In the genomic region with DNA sequence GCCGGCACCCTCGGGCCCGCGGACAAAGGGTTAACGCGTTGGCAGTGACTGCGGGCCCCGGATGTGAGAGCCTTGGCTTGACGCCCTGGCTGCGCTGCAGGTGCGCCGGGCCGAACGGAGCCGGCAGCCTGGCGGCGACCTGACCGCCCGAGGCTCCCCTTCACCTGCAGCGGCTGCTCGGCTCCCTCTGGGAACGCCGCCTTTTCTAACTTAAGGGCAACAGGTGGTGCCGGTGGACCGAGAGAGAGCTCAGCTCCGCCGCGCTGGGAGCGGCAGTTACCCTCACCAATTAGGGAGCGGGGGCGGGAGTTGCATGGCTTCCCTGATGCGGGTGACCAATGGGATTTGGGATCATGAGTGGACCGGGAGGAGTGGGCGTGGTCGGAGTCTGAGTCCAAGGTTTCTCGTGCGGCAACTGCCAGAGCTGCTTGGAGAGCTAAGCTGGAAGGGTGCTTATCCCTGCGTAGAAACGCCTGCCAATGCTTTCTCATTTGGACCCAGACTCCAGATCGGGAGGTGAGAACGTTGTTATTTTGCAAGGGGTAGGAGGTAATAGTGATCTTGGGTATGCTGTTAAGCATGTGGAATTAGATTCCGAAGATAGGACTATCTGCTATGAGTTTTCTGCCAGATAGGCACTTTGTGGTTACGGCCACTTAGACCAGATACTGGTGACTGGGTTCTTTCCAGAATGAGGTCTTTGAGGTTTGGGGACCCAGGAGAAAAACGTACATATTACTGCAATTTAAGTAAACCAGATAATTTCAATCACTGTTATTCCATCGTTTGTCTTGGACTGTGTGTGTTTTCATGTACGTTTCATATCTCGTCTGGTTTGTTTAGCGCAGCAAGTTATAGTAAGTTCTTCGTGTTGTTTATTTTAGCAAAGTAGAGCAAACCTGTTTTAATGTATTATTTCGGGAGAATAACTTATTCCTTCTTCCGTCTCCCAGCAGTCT, we compare ENCODE assay signal across 1 cellular context.
TF ChIP-seq lines count a peak whose summit lies in the region.

A gene with protein sequence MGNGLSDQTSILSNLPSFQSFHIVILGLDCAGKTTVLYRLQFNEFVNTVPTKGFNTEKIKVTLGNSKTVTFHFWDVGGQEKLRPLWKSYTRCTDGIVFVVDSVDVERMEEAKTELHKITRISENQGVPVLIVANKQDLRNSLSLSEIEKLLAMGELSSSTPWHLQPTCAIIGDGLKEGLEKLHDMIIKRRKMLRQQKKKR (plus strand): TSS at position 421 of the 959 bp plus-strand sequence. CDS start 622 bp downstream, outside the sequence.

TF ChIP-seq in GM12878, 131 proteins besides CTCF, POLR2A, EP300 and RAD21 (continued from another document):
- TF ChIP-seq, protein P1, sequence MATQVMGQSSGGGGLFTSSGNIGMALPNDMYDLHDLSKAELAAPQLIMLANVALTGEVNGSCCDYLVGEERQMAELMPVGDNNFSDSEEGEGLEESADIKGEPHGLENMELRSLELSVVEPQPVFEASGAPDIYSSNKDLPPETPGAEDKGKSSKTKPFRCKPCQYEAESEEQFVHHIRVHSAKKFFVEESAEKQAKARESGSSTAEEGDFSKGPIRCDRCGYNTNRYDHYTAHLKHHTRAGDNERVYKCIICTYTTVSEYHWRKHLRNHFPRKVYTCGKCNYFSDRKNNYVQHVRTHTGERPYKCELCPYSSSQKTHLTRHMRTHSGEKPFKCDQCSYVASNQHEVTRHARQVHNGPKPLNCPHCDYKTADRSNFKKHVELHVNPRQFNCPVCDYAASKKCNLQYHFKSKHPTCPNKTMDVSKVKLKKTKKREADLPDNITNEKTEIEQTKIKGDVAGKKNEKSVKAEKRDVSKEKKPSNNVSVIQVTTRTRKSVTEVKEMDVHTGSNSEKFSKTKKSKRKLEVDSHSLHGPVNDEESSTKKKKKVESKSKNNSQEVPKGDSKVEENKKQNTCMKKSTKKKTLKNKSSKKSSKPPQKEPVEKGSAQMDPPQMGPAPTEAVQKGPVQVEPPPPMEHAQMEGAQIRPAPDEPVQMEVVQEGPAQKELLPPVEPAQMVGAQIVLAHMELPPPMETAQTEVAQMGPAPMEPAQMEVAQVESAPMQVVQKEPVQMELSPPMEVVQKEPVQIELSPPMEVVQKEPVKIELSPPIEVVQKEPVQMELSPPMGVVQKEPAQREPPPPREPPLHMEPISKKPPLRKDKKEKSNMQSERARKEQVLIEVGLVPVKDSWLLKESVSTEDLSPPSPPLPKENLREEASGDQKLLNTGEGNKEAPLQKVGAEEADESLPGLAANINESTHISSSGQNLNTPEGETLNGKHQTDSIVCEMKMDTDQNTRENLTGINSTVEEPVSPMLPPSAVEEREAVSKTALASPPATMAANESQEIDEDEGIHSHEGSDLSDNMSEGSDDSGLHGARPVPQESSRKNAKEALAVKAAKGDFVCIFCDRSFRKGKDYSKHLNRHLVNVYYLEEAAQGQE (IDR thresholded peaks at IDR 0.05; ENCODE audit: low read depth, low read length), result no peak
- TF ChIP-seq, protein P2, sequence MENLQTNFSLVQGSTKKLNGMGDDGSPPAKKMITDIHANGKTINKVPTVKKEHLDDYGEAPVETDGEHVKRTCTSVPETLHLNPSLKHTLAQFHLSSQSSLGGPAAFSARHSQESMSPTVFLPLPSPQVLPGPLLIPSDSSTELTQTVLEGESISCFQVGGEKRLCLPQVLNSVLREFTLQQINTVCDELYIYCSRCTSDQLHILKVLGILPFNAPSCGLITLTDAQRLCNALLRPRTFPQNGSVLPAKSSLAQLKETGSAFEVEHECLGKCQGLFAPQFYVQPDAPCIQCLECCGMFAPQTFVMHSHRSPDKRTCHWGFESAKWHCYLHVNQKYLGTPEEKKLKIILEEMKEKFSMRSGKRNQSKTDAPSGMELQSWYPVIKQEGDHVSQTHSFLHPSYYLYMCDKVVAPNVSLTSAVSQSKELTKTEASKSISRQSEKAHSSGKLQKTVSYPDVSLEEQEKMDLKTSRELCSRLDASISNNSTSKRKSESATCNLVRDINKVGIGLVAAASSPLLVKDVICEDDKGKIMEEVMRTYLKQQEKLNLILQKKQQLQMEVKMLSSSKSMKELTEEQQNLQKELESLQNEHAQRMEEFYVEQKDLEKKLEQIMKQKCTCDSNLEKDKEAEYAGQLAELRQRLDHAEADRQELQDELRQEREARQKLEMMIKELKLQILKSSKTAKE (IDR thresholded peaks at IDR 0.05; ENCODE audit: low read depth, poor library complexity, severe bottlenecking), result no peak
- TF ChIP-seq GABPA (IDR thresholded peaks at IDR 0.05; ENCODE audit: low read depth), result no peak
- no peak for TF ChIP-seq JUND (IDR thresholded peaks at IDR 0.05; ENCODE audit: low read depth, low read length)
- no peak for TF ChIP-seq ZBED1 (IDR thresholded peaks at IDR 0.05; ENCODE audit: borderline replicate concordance)
- no peak for TF ChIP-seq POLR2AphosphoS5 (IDR thresholded peaks at IDR 0.05; ENCODE audit: low read length)
- TF ChIP-seq, protein P3, sequence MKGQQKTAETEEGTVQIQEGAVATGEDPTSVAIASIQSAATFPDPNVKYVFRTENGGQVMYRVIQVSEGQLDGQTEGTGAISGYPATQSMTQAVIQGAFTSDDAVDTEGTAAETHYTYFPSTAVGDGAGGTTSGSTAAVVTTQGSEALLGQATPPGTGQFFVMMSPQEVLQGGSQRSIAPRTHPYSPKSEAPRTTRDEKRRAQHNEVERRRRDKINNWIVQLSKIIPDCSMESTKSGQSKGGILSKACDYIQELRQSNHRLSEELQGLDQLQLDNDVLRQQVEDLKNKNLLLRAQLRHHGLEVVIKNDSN (IDR thresholded peaks at IDR 0.05; ENCODE audit: borderline replicate concordance, extremely low read length, insufficient read depth, low read depth, low read length), result no peak
- TF ChIP-seq SMC3 (IDR thresholded peaks at IDR 0.05; ENCODE audit: borderline replicate concordance, low read length), result no peak
- TF ChIP-seq PML (IDR thresholded peaks at IDR 0.05; ENCODE audit: low read length), result no peak
- TF ChIP-seq, protein P4, sequence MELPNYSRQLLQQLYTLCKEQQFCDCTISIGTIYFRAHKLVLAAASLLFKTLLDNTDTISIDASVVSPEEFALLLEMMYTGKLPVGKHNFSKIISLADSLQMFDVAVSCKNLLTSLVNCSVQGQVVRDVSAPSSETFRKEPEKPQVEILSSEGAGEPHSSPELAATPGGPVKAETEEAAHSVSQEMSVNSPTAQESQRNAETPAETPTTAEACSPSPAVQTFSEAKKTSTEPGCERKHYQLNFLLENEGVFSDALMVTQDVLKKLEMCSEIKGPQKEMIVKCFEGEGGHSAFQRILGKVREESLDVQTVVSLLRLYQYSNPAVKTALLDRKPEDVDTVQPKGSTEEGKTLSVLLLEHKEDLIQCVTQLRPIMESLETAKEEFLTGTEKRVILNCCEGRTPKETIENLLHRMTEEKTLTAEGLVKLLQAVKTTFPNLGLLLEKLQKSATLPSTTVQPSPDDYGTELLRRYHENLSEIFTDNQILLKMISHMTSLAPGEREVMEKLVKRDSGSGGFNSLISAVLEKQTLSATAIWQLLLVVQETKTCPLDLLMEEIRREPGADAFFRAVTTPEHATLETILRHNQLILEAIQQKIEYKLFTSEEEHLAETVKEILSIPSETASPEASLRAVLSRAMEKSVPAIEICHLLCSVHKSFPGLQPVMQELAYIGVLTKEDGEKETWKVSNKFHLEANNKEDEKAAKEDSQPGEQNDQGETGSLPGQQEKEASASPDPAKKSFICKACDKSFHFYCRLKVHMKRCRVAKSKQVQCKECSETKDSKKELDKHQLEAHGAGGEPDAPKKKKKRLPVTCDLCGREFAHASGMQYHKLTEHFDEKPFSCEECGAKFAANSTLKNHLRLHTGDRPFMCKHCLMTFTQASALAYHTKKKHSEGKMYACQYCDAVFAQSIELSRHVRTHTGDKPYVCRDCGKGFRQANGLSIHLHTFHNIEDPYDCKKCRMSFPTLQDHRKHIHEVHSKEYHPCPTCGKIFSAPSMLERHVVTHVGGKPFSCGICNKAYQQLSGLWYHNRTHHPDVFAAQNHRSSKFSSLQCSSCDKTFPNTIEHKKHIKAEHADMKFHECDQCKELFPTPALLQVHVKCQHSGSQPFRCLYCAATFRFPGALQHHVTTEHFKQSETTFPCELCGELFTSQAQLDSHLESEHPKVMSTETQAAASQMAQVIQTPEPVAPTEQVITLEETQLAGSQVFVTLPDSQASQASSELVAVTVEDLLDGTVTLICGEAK (IDR thresholded peaks at IDR 0.05; ENCODE audit: borderline replicate concordance), result no peak
- no peak for TF ChIP-seq PAX8 (IDR thresholded peaks at IDR 0.05)
- TF ChIP-seq TCF12 (IDR thresholded peaks at IDR 0.05; ENCODE audit: low read depth, low read length), result peak; percentile 5; the same call in 1 of the 2 replicates
- TF ChIP-seq NR2C2 (IDR thresholded peaks at IDR 0.05; ENCODE audit: borderline replicate concordance, control insufficient read depth, insufficient read length, low read depth), result no peak
- no peak for TF ChIP-seq BRCA1 (IDR thresholded peaks at IDR 0.05; ENCODE audit: low read depth, low read length)
- TF ChIP-seq POLR2AphosphoS2 (IDR thresholded peaks at IDR 0.05; ENCODE audit: low read depth, low read length), result no peak
- no peak for TF ChIP-seq MTA2 (IDR thresholded peaks at IDR 0.05; ENCODE audit: low read depth)
- TF ChIP-seq ZNF207 (IDR thresholded peaks at IDR 0.05; ENCODE audit: borderline replicate concordance), result no peak
- no peak for TF ChIP-seq SMAD1 (IDR thresholded peaks at IDR 0.05; ENCODE audit: low read depth, partially characterized antibody)
- TF ChIP-seq NBN (IDR thresholded peaks at IDR 0.05), result no peak
- TF ChIP-seq FOXK2 (IDR thresholded peaks at IDR 0.05), result no peak
- no peak for TF ChIP-seq EZH2 (IDR thresholded peaks at IDR 0.05; ENCODE audit: borderline replicate concordance, control insufficient read depth, low read depth, low read length)
- TF ChIP-seq MYB (IDR thresholded peaks at IDR 0.05; ENCODE audit: borderline replicate concordance, low read depth, low read length), result no peak
- TF ChIP-seq, protein P5, sequence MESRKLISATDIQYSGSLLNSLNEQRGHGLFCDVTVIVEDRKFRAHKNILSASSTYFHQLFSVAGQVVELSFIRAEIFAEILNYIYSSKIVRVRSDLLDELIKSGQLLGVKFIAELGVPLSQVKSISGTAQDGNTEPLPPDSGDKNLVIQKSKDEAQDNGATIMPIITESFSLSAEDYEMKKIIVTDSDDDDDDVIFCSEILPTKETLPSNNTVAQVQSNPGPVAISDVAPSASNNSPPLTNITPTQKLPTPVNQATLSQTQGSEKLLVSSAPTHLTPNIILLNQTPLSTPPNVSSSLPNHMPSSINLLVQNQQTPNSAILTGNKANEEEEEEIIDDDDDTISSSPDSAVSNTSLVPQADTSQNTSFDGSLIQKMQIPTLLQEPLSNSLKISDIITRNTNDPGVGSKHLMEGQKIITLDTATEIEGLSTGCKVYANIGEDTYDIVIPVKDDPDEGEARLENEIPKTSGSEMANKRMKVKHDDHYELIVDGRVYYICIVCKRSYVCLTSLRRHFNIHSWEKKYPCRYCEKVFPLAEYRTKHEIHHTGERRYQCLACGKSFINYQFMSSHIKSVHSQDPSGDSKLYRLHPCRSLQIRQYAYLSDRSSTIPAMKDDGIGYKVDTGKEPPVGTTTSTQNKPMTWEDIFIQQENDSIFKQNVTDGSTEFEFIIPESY (IDR thresholded peaks at IDR 0.05), result no peak
- TF ChIP-seq, protein P6, sequence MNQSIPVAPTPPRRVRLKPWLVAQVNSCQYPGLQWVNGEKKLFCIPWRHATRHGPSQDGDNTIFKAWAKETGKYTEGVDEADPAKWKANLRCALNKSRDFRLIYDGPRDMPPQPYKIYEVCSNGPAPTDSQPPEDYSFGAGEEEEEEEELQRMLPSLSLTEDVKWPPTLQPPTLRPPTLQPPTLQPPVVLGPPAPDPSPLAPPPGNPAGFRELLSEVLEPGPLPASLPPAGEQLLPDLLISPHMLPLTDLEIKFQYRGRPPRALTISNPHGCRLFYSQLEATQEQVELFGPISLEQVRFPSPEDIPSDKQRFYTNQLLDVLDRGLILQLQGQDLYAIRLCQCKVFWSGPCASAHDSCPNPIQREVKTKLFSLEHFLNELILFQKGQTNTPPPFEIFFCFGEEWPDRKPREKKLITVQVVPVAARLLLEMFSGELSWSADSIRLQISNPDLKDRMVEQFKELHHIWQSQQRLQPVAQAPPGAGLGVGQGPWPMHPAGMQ (IDR thresholded peaks at IDR 0.05; ENCODE audit: borderline replicate concordance), result no peak
- TF ChIP-seq, protein P7, sequence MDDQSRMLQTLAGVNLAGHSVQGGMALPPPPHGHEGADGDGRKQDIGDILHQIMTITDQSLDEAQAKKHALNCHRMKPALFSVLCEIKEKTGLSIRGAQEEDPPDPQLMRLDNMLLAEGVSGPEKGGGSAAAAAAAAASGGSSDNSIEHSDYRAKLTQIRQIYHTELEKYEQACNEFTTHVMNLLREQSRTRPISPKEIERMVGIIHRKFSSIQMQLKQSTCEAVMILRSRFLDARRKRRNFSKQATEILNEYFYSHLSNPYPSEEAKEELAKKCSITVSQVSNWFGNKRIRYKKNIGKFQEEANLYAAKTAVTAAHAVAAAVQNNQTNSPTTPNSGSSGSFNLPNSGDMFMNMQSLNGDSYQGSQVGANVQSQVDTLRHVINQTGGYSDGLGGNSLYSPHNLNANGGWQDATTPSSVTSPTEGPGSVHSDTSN (IDR thresholded peaks at IDR 0.05; ENCODE audit: insufficient replicate concordance, low read depth, low read length), result peak; percentile 93
